ENCODE assay signal across 21 cellular contexts in the genomic region with DNA sequence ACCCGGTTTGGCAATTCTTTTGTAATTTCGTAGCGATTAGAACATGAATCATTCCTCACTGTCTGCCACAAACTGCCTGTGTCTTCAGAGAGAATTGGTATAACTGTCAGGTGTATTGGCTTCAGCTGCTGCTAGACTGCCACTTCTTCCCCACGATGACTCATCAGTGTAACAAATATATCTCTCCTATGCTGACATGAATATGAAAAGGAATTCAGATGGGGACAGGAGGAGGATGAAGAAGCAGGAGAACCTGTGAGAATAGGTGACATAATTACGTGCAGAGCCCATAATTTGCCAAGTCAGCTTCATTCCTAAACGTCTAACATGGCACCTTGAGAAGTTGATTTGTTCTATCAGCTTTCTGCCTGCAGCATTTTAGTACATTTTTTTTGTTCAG.
A peak's percentile ranks its signal among the peaks of the same experiment; 100 is the strongest.
DNase-seq lines count a peak whose midpoint lies in the region; ATAC-seq, FAIRE-seq and TF ChIP-seq lines count a peak whose summit lies in the region.
"Had no signal": no experiment of that assay in that cellular context is flagged by ENCODE, and none has a peak within 500 bp of the region (broad histone marks: within the 10 kb centered on the region; RNA-seq: fewer than 3 reads in every experiment).

No MANE protein-coding gene starts in this region.

- CTCF ChIA-PET in A549 (lab: Yijun Ruan, JAX) = no interaction called here

- H3K79me2 ChIP-seq in GM23338 (replicated peaks; ENCODE audit: insufficient read depth) = no peaks in the 10 kb centered on the region

- no peak for TF ChIP-seq EP300 in A549 (IDR thresholded peaks at IDR 0.05)

- TF ChIP-seq RAD21 in A549 (conservative IDR thresholded peaks at IDR 0.05 in 1 of 2, IDR thresholded peaks at IDR 0.05 in 1 of 2) = no peak

- in situ Hi-C loops in ACHN (cut with HindIII; ENCODE audit: low pct_ligation_motif_present, low pct_unique_long_range_greater_than_20kb, low sequenced_read_pairs) = no loop called here

- no peaks in the 10 kb centered on the region for H3K9me2 ChIP-seq in GM23338 (ENCODE audit: insufficient read depth)

- no peaks in the 10 kb centered on the region for H3F3A ChIP-seq in GM23338 (replicated peaks; ENCODE audit: low read depth)

- no peak overlapping the region for H3K4me3 Mint-ChIP-seq in GM23338
- H3K4me3 Mint-ChIP-seq: activated CD8-positive, alpha-beta T cell treated with anti-CD3 and anti-CD28 coated beads, Interleukin-2, amount 10 ng/mL, durations not matched to agents 7 days and 5 days; B cell had no signal

- peaks cover 9% of the 10 kb centered on the region; the same call in 2 of the 3 replicates for H3K36me3 Mint-ChIP-seq in GM23338 (ENCODE audit: low read depth)

- no peak for FAIRE-seq in A549 (lab: Jason Lieb, UNC)
- FAIRE-seq: GM12878, keratinocyte had no signal

- no peaks in the 10 kb centered on the region for H3K27me3 ChIP-seq in GM23338 (ENCODE audit: insufficient read depth)
- H3K27me3 ChIP-seq: gastroesophageal sphincter, SJSA1 had no signal

- 58% methylated on average over 6 of the region's 6 CpGs for WGBS in A549 (ENCODE audit: missing lambda C conversion rate)

- no peaks in the 10 kb centered on the region for H3K9me3 ChIP-seq in A549
- H3K9me3 ChIP-seq: gastroesophageal sphincter, SJSA1 had no signal

- peaks cover 34% of the 10 kb centered on the region for H3K4me1 Mint-ChIP-seq in GM23338
- H3K4me1 Mint-ChIP-seq: B cell had no signal

- H3K27ac ChIP-seq in A549 (no peak overlapping the region), GM23338 (ENCODE audit: low read depth) (no peak overlapping the region)
- H3K27ac ChIP-seq: gastroesophageal sphincter, SJSA1 had no signal

- POLR2A ChIA-PET in A549 (lab: Yijun Ruan, JAX) = no interaction called here

- no peak overlapping the region for H3K4me2 ChIP-seq in A549
- H3K4me2 ChIP-seq in GM23338 = no peak overlapping the region

- no peak overlapping the region for H2AFZ ChIP-seq in GM23338

- no peak overlapping the region for H3K4me3 ChIP-seq in A549
- H3K4me3 ChIP-seq in GM23338 = no peak overlapping the region
- H3K4me3 ChIP-seq: gastroesophageal sphincter, GM12878, SJSA1 had no signal

- peaks cover 4% of the 10 kb centered on the region for H3K27me3 Mint-ChIP-seq in GM23338 (ENCODE audit: insufficient read depth, low read depth, poor library complexity)

- H3K27ac Mint-ChIP-seq in GM23338 = peak overlapping the region; percentile 26
- H3K27ac Mint-ChIP-seq: activated CD8-positive, alpha-beta T cell treated with anti-CD3 and anti-CD28 coated beads, Interleukin-2, amount 10 ng/mL, durations not matched to agents 7 days and 5 days; B cell had no signal

- no peaks in the 10 kb centered on the region for H3K36me3 ChIP-seq in GM23338 (ENCODE audit: insufficient read depth)

- ATAC-seq in A549 (no peak), GM23338 (no peak)
- ATAC-seq: activated CD8-positive, alpha-beta T cell treated with anti-CD3 and anti-CD28 coated beads, Interleukin-2, amount 10 ng/mL, durations not matched to agents 7 days and 5 days; gastroesophageal sphincter; GM12878 had no signal

- H3K4me1 ChIP-seq in A549 = peaks cover 6% of the 10 kb centered on the region; the same call in 1 of the 3 replicates
- H3K4me1 ChIP-seq in GM23338 (ENCODE audit: insufficient read depth) = peaks cover 41% of the 10 kb centered on the region
- H3K4me1 ChIP-seq: gastroesophageal sphincter, SJSA1 had no signal

- no peak for DNase-seq in A549 (ENCODE audit: low read depth in 1 of 2, low spot score in 1 of 2)
- DNase-seq in GM23338 (ENCODE audit: low spot score) = no peak
- DNase-seq in astrocyte of the hippocampus (ENCODE audit: low read depth, low spot score) = peak; percentile 47
- DNase-seq in kidney tubule cell (ENCODE audit: low spot score) = peak; percentile 56
- no peak for DNase-seq in pons (ENCODE audit: low spot score)
- DNase-seq in ecto neural progenitor cell (ENCODE audit: low spot score) = no peak
- no peak for DNase-seq in H4 (ENCODE audit: low spot score)
- no peak for DNase-seq in ACHN
- DNase-seq: activated CD8-positive, alpha-beta T cell treated with anti-CD3 and anti-CD28 coated beads, Interleukin-2, amount 10 ng/mL, durations not matched to agents 7 days and 5 days; activated gamma-delta T cell; DMS153; effector memory CD4-positive, alpha-beta T cell; KBM-7; NCI-H187; posterior cingulate gyrus; trophoblast cell had no signal

- no peaks in the 10 kb centered on the region for H3K9me3 Mint-ChIP-seq in GM23338

- TF ChIP-seq CTCF in A549 (IDR thresholded peaks at IDR 0.05) (no peak), GM23338 (conservative IDR thresholded peaks at IDR 0.05; ENCODE audit: low read depth in 2 of 2) (no peak)

- H4K20me1 ChIP-seq in GM23338 (replicated peaks; ENCODE audit: insufficient read depth) = no peaks in the 10 kb centered on the region

- no peak for TF ChIP-seq POLR2A in A549 (IDR thresholded peaks at IDR 0.05; ENCODE audit: low read length)

TF ChIP-seq in A549, 52 proteins besides CTCF, POLR2A, EP300 and RAD21 (continues in another document):
- no peak for TF ChIP-seq GATA3 (IDR thresholded peaks at IDR 0.05; ENCODE audit: borderline replicate concordance)
- TF ChIP-seq MAFK (IDR thresholded peaks at IDR 0.05; ENCODE audit: partially characterized antibody) = peak; percentile 79
- TF ChIP-seq MAZ (IDR thresholded peaks at IDR 0.05; ENCODE audit: borderline replicate concordance, low read depth, low read length) = no peak
- TF ChIP-seq CEBPB (IDR thresholded peaks at IDR 0.05) = no peak
- TF ChIP-seq NR3C1 (IDR thresholded peaks at IDR 0.05) = no peak
- TF ChIP-seq FOSL2 (IDR thresholded peaks at IDR 0.05) = no peak
- TF ChIP-seq FOSL2 (CRISPR knock-in tag; IDR thresholded peaks at IDR 0.05) = peak; percentile 75
- TF ChIP-seq, protein P1, sequence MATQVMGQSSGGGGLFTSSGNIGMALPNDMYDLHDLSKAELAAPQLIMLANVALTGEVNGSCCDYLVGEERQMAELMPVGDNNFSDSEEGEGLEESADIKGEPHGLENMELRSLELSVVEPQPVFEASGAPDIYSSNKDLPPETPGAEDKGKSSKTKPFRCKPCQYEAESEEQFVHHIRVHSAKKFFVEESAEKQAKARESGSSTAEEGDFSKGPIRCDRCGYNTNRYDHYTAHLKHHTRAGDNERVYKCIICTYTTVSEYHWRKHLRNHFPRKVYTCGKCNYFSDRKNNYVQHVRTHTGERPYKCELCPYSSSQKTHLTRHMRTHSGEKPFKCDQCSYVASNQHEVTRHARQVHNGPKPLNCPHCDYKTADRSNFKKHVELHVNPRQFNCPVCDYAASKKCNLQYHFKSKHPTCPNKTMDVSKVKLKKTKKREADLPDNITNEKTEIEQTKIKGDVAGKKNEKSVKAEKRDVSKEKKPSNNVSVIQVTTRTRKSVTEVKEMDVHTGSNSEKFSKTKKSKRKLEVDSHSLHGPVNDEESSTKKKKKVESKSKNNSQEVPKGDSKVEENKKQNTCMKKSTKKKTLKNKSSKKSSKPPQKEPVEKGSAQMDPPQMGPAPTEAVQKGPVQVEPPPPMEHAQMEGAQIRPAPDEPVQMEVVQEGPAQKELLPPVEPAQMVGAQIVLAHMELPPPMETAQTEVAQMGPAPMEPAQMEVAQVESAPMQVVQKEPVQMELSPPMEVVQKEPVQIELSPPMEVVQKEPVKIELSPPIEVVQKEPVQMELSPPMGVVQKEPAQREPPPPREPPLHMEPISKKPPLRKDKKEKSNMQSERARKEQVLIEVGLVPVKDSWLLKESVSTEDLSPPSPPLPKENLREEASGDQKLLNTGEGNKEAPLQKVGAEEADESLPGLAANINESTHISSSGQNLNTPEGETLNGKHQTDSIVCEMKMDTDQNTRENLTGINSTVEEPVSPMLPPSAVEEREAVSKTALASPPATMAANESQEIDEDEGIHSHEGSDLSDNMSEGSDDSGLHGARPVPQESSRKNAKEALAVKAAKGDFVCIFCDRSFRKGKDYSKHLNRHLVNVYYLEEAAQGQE (IDR thresholded peaks at IDR 0.05) = no peak

TF ChIP-seq in GM23338, 12 proteins besides CTCF, POLR2A, EP300 and RAD21 (continues in another document):
- no peak for TF ChIP-seq EZH2phosphoT487 (IDR thresholded peaks at IDR 0.05; ENCODE audit: unreplicated experiment)
- TF ChIP-seq, protein P1 (IDR thresholded peaks at IDR 0.05; ENCODE audit: unreplicated experiment) = no peak
- no peak for TF ChIP-seq JUNB (IDR thresholded peaks at IDR 0.05; ENCODE audit: unreplicated experiment)
- no peak for TF ChIP-seq ZNF114 (CRISPR knock-in tag; IDR thresholded peaks at IDR 0.05)
- TF ChIP-seq STAT1 (IDR thresholded peaks at IDR 0.05; ENCODE audit: unreplicated experiment) = no peak

Comparison
In these comparisons a context has a peak if more than half of its experiments do, and no peak if none do; other contexts are left out.
1. DNase-seq: peak in astrocyte of the hippocampus (single experiment) and kidney tubule cell (single experiment); none in A549 (0 of 2), GM23338 (single experiment), pons (single experiment), ecto neural progenitor cell (single experiment), H4 (single experiment) and ACHN (single experiment).